ENCODE assay signal across 21 cellular contexts in genomic region chr12:26978801-26979200, GRCh38.
"Had no signal": no experiment of that assay in that cellular context is flagged by ENCODE, and none has a peak within 500 bp of the region (broad histone marks: within the 10 kb centered on the region; RNA-seq: fewer than 3 reads in every experiment).

No MANE protein-coding gene starts in this region.

- H3K27me3 ChIP-seq: SJSA1 had no signal

- H3K4me1 ChIP-seq: SJSA1 had no signal

- H3K27me3 Mint-ChIP-seq: IgD-negative memory B cell, T-cell had no signal

- H3K27ac ChIP-seq: HL-60, SJSA1 had no signal

- H3K9me3 Mint-ChIP-seq: IgD-negative memory B cell, T-cell had no signal

- DNase-seq: MV-4-11, NCI-H1048, NCI-H1105, NCI-H1417, NCI-H1436 treated with DMSO at 0.1 percent for 48 hours, NCI-H1694, NCI-H187 treated with DMSO at 0.1 percent for 48 hours, NCI-H2029 treated with DMSO at 0.1 percent for 48 hours, NCI-H345, NCI-H526 treated with DMSO at 0.1 percent for 48 hours, NCI-H774, Right ventricle myocardium superior, RPMI8226, SIG-M5, SK-N-SH, SW 1271, T-cell had no signal

- H3K4me3 ChIP-seq: K562, SJSA1 had no signal

- H3K27ac Mint-ChIP-seq: T-cell had no signal

- ATAC-seq: K562, T-cell had no signal

- H3K4me3 Mint-ChIP-seq: IgD-negative memory B cell, T-cell had no signal

- H3K9me3 ChIP-seq: SJSA1, SK-N-SH had no signal
